8 cellular contexts compared by ENCODE assay signal in the genomic region with DNA sequence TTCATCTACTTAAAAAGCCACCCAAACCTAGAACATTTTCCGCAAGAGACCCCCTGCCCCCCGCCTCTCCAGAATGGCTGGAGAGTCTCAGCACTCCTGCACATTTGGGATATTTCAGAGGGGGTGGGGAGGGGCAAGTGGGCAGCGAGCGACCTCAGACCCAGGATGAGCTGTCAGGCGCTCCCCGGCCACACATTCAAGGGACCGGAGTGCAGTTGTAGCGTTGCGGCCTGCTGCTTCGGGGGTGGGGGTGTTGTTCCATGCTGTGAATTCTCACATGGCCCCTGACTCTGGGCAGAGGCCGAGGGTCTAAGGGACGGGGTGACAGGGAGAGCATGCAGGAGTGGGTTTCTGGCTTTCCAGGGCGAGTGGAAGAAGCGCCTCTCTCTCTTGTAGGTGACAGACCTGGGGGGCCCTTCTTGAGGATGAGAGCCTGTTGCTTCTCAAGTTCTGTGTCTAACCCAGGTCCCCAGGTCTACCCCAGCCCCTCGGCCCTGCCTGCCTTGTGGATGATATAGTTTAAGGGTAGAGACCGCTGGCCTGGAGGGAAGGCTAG.
DNase-seq lines count a peak whose midpoint lies in the region; ATAC-seq and TF ChIP-seq lines count a peak whose summit lies in the region.

No MANE protein-coding gene starts in this region.

- H3K27ac Mint-ChIP-seq in CD8-positive, alpha-beta memory T cell, result peak overlapping the region; percentile 79 to 95 (median 88)
- H3K27ac Mint-ChIP-seq in T-helper 17 cell, result peak overlapping the region; percentile 85

- H3K36me3 ChIP-seq in CD8-positive, alpha-beta memory T cell (ENCODE audit: insufficient read depth, low read length), result no peaks in the 10 kb centered on the region
- no peaks in the 10 kb centered on the region for H3K36me3 ChIP-seq in ovary

- no peaks in the 10 kb centered on the region for H3K9me3 ChIP-seq in CD8-positive, alpha-beta memory T cell (ENCODE audit: low read length)
- H3K9me3 ChIP-seq in T-helper 17 cell (ENCODE audit: control insufficient read depth, low read length, poor library complexity, severe bottlenecking), result no peaks in the 10 kb centered on the region
- H3K9me3 ChIP-seq in ovary, result no peaks in the 10 kb centered on the region

- no peaks in the 10 kb centered on the region for H3K9me3 Mint-ChIP-seq in CD8-positive, alpha-beta memory T cell

- H3K27ac ChIP-seq in CD8-positive, alpha-beta memory T cell (ENCODE audit: low read depth, low read length), result peak overlapping the region; percentile 82
- H3K27ac ChIP-seq in ovary, result peak overlapping the region; percentile 77 to 89

- H3K4me3 Mint-ChIP-seq in CD8-positive, alpha-beta memory T cell, result peak overlapping the region; percentile 80 to 93 (median 82)
- peak overlapping the region; percentile 99 for H3K4me3 Mint-ChIP-seq in T-helper 17 cell

- ATAC-seq in T-helper 17 cell (no peak), GM18907 (IDR thresholded peaks at IDR 0.05; ENCODE audit: unreplicated experiment) (no peak), HG02981 (IDR thresholded peaks at IDR 0.05; ENCODE audit: unreplicated experiment) (no peak), HG02610 (IDR thresholded peaks at IDR 0.05; ENCODE audit: unreplicated experiment) (no peak), GM21367 (IDR thresholded peaks at IDR 0.05; ENCODE audit: unreplicated experiment) (no peak)

- TF ChIP-seq POLR2A in ovary (IDR thresholded peaks at IDR 0.05), result no peak

- intact Hi-C loops in ovary (cut with DNase I), result loop anchor here in 1 of 4 donors (10.0 kb wide), 1 partner anchor 53 kb away; no protein-coding TSS in a partner anchor

- DNase-seq in CD8-positive, alpha-beta memory T cell, result no peak
- DNase-seq in T-helper 17 cell (no peak), fibroblast of mammary gland (ENCODE audit: low read depth) (no peak), ovary (peak in 2 of 5 donors; percentile 42 to 48)

- H3K4me3 ChIP-seq in CD8-positive, alpha-beta memory T cell (ENCODE audit: low read length), result peak overlapping the region; percentile 77
- H3K4me3 ChIP-seq in fibroblast of mammary gland (ENCODE audit: control insufficient read depth, low read depth, low read length), result peak overlapping the region; percentile 80
- H3K4me3 ChIP-seq in ovary, result peak overlapping the region; percentile 73

- CTCF ChIA-PET in CD8-positive, alpha-beta memory T cell (lab: Charles Lee), result interaction anchor here (0.7 to 2.9 kb wide), 5 partner anchors 18 to 58 kb away, joined by 3 to 7 read pairs (median 5); no protein-coding TSS in a partner anchor

- 37 to 51% (median 45%) methylated on average over 16 of the region's 16 CpGs for WGBS in ovary, 3 donors

- H3K36me3 Mint-ChIP-seq in CD8-positive, alpha-beta memory T cell, result peaks cover 0 to 17% (median 2%) of the 10 kb centered on the region in 3 donors
- peaks cover 6% of the 10 kb centered on the region for H3K36me3 Mint-ChIP-seq in T-helper 17 cell (ENCODE audit: low read depth)

- TF ChIP-seq EP300 in ovary (IDR thresholded peaks at IDR 0.05), result no peak

- peaks cover 54 to 68% (median 64%) of the 10 kb centered on the region in 3 donors for H3K4me1 Mint-ChIP-seq in CD8-positive, alpha-beta memory T cell
- H3K4me1 Mint-ChIP-seq in T-helper 17 cell, result peaks cover 53% of the 10 kb centered on the region

- no peaks in the 10 kb centered on the region for H3K27me3 Mint-ChIP-seq in CD8-positive, alpha-beta memory T cell
- H3K27me3 Mint-ChIP-seq in T-helper 17 cell, result no peaks in the 10 kb centered on the region

- TF ChIP-seq CTCF in fibroblast of mammary gland (conservative IDR thresholded peaks at IDR 0.05; ENCODE audit: control insufficient read depth, insufficient read depth, low read depth, low read length) (no peak), ovary (IDR thresholded peaks at IDR 0.05) (no peak)

- no peaks in the 10 kb centered on the region for H3K27me3 ChIP-seq in CD8-positive, alpha-beta memory T cell (ENCODE audit: insufficient read depth, low read length, poor library complexity, severe bottlenecking)
- no peaks in the 10 kb centered on the region for H3K27me3 ChIP-seq in ovary

- H3K4me1 ChIP-seq in CD8-positive, alpha-beta memory T cell (ENCODE audit: insufficient read depth, low read length), result peaks cover 68% of the 10 kb centered on the region
- H3K4me1 ChIP-seq in ovary (ENCODE audit: insufficient read depth), result peaks cover 39% of the 10 kb centered on the region

- POLR2A ChIA-PET in CD8-positive, alpha-beta memory T cell (lab: Charles Lee), result interaction anchor here (0.5 to 1.5 kb wide), 6 partner anchors 29 to 59 kb away, joined by 3 to 7 read pairs (median 4); no protein-coding TSS in a partner anchor
